Comparison of ENCODE assay signal across 8 cellular contexts in the genomic region with DNA sequence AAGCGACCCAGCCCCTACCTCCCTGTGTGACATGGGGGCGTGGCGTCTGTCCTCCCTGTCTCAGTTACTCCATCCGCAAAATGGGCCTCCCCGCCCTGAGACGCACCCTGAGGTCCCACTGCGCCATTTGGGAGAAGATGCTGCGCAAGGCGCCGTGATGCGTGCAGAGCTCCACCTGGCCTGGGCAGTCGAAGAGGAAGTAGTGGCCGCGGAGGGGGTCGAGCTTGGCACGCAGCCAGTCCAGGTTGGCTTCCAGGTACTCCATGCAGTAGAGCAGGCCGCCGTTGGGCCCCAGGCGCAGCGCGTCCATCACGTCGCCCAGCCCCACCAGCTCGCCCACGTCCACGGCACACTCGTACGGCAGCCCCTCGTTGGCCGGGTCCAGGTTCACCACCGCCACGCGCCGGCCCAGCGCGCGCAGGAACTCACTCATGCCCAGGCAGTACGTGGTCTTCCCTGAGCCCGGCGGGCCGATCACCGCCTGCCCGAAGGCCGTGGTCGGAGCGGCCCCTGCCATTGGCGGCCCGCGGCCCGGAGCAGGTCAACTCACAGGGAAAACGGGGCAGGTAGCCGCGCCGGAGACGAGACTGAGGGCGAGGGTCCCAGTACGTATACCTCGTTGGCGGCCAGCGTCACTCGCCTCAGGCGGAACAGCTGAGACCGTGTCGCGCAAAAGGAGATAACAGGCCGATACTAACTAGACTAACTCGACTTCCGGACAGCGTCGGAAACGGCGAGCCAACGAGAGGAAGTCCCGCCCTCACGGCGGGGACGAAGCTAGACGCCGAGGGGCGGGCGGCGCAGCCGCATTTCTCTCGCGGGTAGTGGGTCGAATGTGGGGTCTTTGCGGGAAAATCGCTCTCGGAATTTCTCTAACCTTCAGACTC. TPM values are rescaled to one million over a fixed set of nuclear protein-coding genes. Genes with fewer than 3 reads are reported as not detected.
DNase-seq lines count a peak whose midpoint lies in the region; ATAC-seq and TF ChIP-seq lines count a peak whose summit lies in the region.

A gene (minus strand): TSS at position 704 of the 887 bp plus-strand sequence. CDS start 187 bp downstream, at position 517.

- H3K4me1 ChIP-seq in ectodermal cell (ENCODE audit: control insufficient read depth, insufficient read depth, low read length) (peaks cover 5% of the 10 kb centered on the region), lung (ENCODE audit: control insufficient read depth in 2 of 2, insufficient read depth in 2 of 2, low read length in 2 of 2) (peaks cover 0 to 3% of the 10 kb centered on the region in 2 donors)

- H3K9me3 Mint-ChIP-seq in activated CD8-positive, alpha-beta T cell treated with anti-CD3 and anti-CD28 coated beads, Interleukin-2, amount 10 ng/mL, durations not matched to agents 7 days and 5 days (ENCODE audit: insufficient read depth): no peaks in the 10 kb centered on the region

- peaks cover 33% of the 10 kb centered on the region for H3K36me3 ChIP-seq in BJ (ENCODE audit: control insufficient read depth, insufficient read depth, low read length)
- peaks cover 30% of the 10 kb centered on the region for H3K36me3 ChIP-seq in ectodermal cell (ENCODE audit: control insufficient read depth, insufficient read depth, low read length)
- peaks cover 12 to 32% of the 10 kb centered on the region in 2 donors for H3K36me3 ChIP-seq in lung (ENCODE audit: control insufficient read depth in 2 of 2, insufficient read depth in 2 of 2, low read length in 2 of 2)

- TF ChIP-seq CTCF in BJ (IDR thresholded peaks at IDR 0.05; ENCODE audit: insufficient read depth, low read depth, low read length): no peak
- no peak for TF ChIP-seq CTCF in lung (IDR thresholded peaks at IDR 0.05; ENCODE audit: control extremely low read depth, extremely low read depth)

- H3K4me3 ChIP-seq in BJ (ENCODE audit: low read depth, low read length) (peak within 1 kb of the TSS; percentile 97), ectodermal cell (ENCODE audit: insufficient read depth, low read depth, low read length) (peak within 1 kb of the TSS; percentile 93), lung (peak within 1 kb of the TSS; percentile 76)

- H3K4me1 Mint-ChIP-seq in activated CD8-positive, alpha-beta T cell treated with anti-CD3 and anti-CD28 coated beads, Interleukin-2, amount 10 ng/mL, durations not matched to agents 7 days and 5 days (ENCODE audit: low read depth): peaks cover 32% of the 10 kb centered on the region

- peak; percentile 86 for ATAC-seq in HG03432 (IDR thresholded peaks at IDR 0.05; ENCODE audit: unreplicated experiment)
- peak; percentile 97 for ATAC-seq in activated CD8-positive, alpha-beta T cell treated with anti-CD3 and anti-CD28 coated beads, Interleukin-2, amount 10 ng/mL, durations not matched to agents 7 days and 5 days
- peak; percentile 94 for ATAC-seq in lung (ENCODE audit: insufficient read depth, low FRiP score)

- WGBS in ectodermal cell, 2 experiments: 4 to 5% methylated on average over 89 of the region's 89 CpGs
- WGBS in lung, 2 donors: 1% methylated on average over 89 of the region's 89 CpGs

- no peaks in the 10 kb centered on the region for H3K9me3 ChIP-seq in ectodermal cell (ENCODE audit: control insufficient read depth, low read length)
- no peaks in the 10 kb centered on the region for H3K9me3 ChIP-seq in lung (ENCODE audit: control insufficient read depth in 2 of 2, insufficient read depth in 1 of 2, low read length in 1 of 2)

- peak within 1 kb of the TSS; percentile 80 for H3K27ac ChIP-seq in ectodermal cell (ENCODE audit: insufficient read depth, low read depth, low read length, poor library complexity, severe bottlenecking)
- peak within 1 kb of the TSS; percentile 88 to 98 for H3K27ac ChIP-seq in lung (ENCODE audit: low read depth in 1 of 2, low read length in 1 of 2)

- DNase-seq in BJ (ENCODE audit: low read depth) (peak; percentile 29), NCI-H774 (lab: John Stamatoyannopoulos, UW) (peak; percentile 27), lung (ENCODE audit: low spot score) (peak; percentile 81)
- DNase-seq in activated CD8-positive, alpha-beta T cell treated with anti-CD3 and anti-CD28 coated beads, Interleukin-2, amount 10 ng/mL, durations not matched to agents 7 days and 5 days: peak; percentile 86
- peak; percentile 59 to 78 (median 60) for DNase-seq in stimulated activated CD4-positive, alpha-beta T cell treated with anti-CD3 and anti-CD28 coated beads, TNF-alpha, amount 100 ng/mL, for 24 hours (ENCODE audit: low read depth in 3 of 3)

- H3K36me3 Mint-ChIP-seq in activated CD8-positive, alpha-beta T cell treated with anti-CD3 and anti-CD28 coated beads, Interleukin-2, amount 10 ng/mL, durations not matched to agents 7 days and 5 days (ENCODE audit: low read depth): peaks cover 64% of the 10 kb centered on the region

- POLR2A ChIA-PET in BJ (lab: Charles Lee): interaction anchor here (0.5 to 1.9 kb wide), 5 partner anchors 10 to 1825 kb away, joined by 3 to 16 read pairs (median 6); a partner anchor contains a TSS
- POLR2A ChIA-PET in activated CD8-positive, alpha-beta T cell treated with anti-CD3 and anti-CD28 coated beads, Interleukin-2, amount 10 ng/mL, durations not matched to agents 7 days and 5 days (lab: Charles Lee): interaction anchor here (0.6 to 4.6 kb wide), 20 partner anchors 9 to 1740 kb away, joined by 3 to 70 read pairs (median 3); a partner anchor contains a TSS

- peak within 1 kb of the TSS; percentile 96 for H3K27ac Mint-ChIP-seq in activated CD8-positive, alpha-beta T cell treated with anti-CD3 and anti-CD28 coated beads, Interleukin-2, amount 10 ng/mL, durations not matched to agents 7 days and 5 days

- CTCF ChIA-PET in BJ (lab: Yijun Ruan, JAX): interaction anchor here (0.9 to 3.0 kb wide), 7 partner anchors 9 to 104 kb away, joined by 3 to 18 read pairs (median 3); a partner anchor contains a TSS
- CTCF ChIA-PET in activated CD8-positive, alpha-beta T cell treated with anti-CD3 and anti-CD28 coated beads, Interleukin-2, amount 10 ng/mL, durations not matched to agents 7 days and 5 days (lab: Charles Lee): interaction anchor here (0.6 to 5.6 kb wide), 11 partner anchors 10 to 388 kb away, joined by 3 to 40 read pairs (median 4); a partner anchor contains a TSS

- no peaks in the 10 kb centered on the region for H3K27me3 ChIP-seq in BJ (ENCODE audit: control insufficient read depth, insufficient read depth, low read length)
- no peaks in the 10 kb centered on the region for H3K27me3 ChIP-seq in ectodermal cell (ENCODE audit: control insufficient read depth, insufficient read depth, low read length, poor library complexity, severe bottlenecking)
- H3K27me3 ChIP-seq in lung (ENCODE audit: control insufficient read depth, insufficient read depth): no peaks in the 10 kb centered on the region

- no peaks in the 10 kb centered on the region for H3K27me3 Mint-ChIP-seq in activated CD8-positive, alpha-beta T cell treated with anti-CD3 and anti-CD28 coated beads, Interleukin-2, amount 10 ng/mL, durations not matched to agents 7 days and 5 days (ENCODE audit: low read depth)

- TF ChIP-seq POLR2A in GM19193 (IDR thresholded peaks at IDR 0.05; ENCODE audit: extremely low read depth, insufficient read depth, insufficient read length): peak; percentile 92

- peak within 1 kb of the TSS; percentile 96 for H3K4me3 Mint-ChIP-seq in activated CD8-positive, alpha-beta T cell treated with anti-CD3 and anti-CD28 coated beads, Interleukin-2, amount 10 ng/mL, durations not matched to agents 7 days and 5 days

RNA-seq across cellular contexts. Expression of the gene that starts here (rescaled TPM):
- polyA plus RNA-seq in BJ (2011; rRNA removed) (35.3 and 44.9 TPM in 2 replicates), lung (10 to 100 TPM; 15.3 to 17.6 TPM)
- polyA minus RNA-seq in BJ (2011; rRNA and poly(A)+ RNA removed): 24.8 and 40.2 TPM in 2 replicates
- 10 to 100 TPM; 28.9 to 32.8 TPM for total RNA-seq in activated CD8-positive, alpha-beta T cell treated with anti-CD3 and anti-CD28 coated beads, Interleukin-2, amount 10 ng/mL, durations not matched to agents 7 days and 5 days
- polyA plus RNA-seq in ectodermal cell (2013, experiment 1 of 4): 24.1 TPM
- polyA plus RNA-seq in ectodermal cell (2013, experiment 2 of 4): 25.8 TPM
- polyA plus RNA-seq in ectodermal cell (2013, experiment 3 of 4): 22.4 TPM
- 23.3 TPM for polyA plus RNA-seq in ectodermal cell (2013, experiment 4 of 4)
- total RNA-seq in lung: 10 to 100 TPM; 13.7 to 25.6 TPM

Comparison
In these comparisons a context has a peak if more than half of its experiments do, and no peak if none do; other contexts are left out.
1. Peak in every context shown above with its lines: DNase-seq, ATAC-seq, H3K4me3 ChIP-seq and H3K27ac ChIP-seq.
2. DNase-seq: peak in every context shown above with its lines; median percentile 86 in activated CD8-positive, alpha-beta T cell treated with anti-CD3 and anti-CD28 coated beads, Interleukin-2, amount 10 ng/mL, durations not matched to agents 7 days and 5 days; 81 in lung; 60 in stimulated activated CD4-positive, alpha-beta T cell treated with anti-CD3 and anti-CD28 coated beads, TNF-alpha, amount 100 ng/mL, for 24 hours; 29 in BJ; 27 in NCI-H774.